In the genomic region with DNA sequence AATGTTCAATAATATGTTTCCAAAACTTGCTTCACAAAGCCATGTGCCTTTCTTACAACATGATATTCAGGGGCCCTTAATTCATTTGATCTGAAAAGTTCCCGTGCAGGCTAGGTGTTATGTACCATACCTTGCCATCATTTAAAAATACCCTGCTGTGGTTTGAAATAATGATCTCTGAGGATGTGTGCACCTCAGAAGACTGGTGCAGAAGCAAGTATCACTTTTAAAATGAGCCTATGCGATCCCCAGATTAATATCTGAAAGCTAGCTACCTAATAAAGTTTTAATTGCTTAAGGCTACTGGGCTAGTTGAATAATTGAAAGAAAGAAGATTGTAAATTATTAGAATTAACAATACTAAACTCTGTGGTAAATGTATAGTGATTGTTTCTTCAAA, we compare ENCODE assay signal across 15 cellular contexts.
"Had no signal": no experiment of that assay in that cellular context is flagged by ENCODE, and none has a peak within 500 bp of the region (broad histone marks: within the 10 kb centered on the region; RNA-seq: fewer than 3 reads in every experiment).

No MANE protein-coding gene starts in this region.

- H3K27ac ChIP-seq: colonic mucosa, esophagus squamous epithelium, ovary, upper lobe of right lung had no signal

- H3K27ac Mint-ChIP-seq: activated CD4-positive, alpha-beta T cell treated with anti-CD3 and anti-CD28 coated beads, Interleukin-2, amount 10 ng/mL, durations not matched to agents 7 days and 5 days; activated naive CD4-positive, alpha-beta T cell treated with anti-CD3 and anti-CD28 coated beads, Interleukin-2, amount 10 ng/mL, durations not matched to agents 7 days and 5 days; activated T-helper 17 cell treated with anti-CD3 and anti-CD28 coated beads, Interleukin-2, amount 50 U/mL, for 72 hours; WTC11 had no signal

- ATAC-seq: activated T-helper 17 cell treated with anti-CD3 and anti-CD28 coated beads, Interleukin-2, amount 50 U/mL, for 72 hours; upper lobe of right lung; WTC11 had no signal

- H3K27me3 ChIP-seq: colonic mucosa, esophagus squamous epithelium, ovary, upper lobe of right lung had no signal

- H3K4me1 Mint-ChIP-seq: activated CD4-positive, alpha-beta T cell treated with anti-CD3 and anti-CD28 coated beads, Interleukin-2, amount 10 ng/mL, durations not matched to agents 7 days and 5 days; activated naive CD4-positive, alpha-beta T cell treated with anti-CD3 and anti-CD28 coated beads, Interleukin-2, amount 10 ng/mL, durations not matched to agents 7 days and 5 days; activated T-helper 17 cell treated with anti-CD3 and anti-CD28 coated beads, Interleukin-2, amount 50 U/mL, for 72 hours; neural crest cell had no signal

- H3K9me3 Mint-ChIP-seq: activated CD4-positive, alpha-beta T cell treated with anti-CD3 and anti-CD28 coated beads, Interleukin-2, amount 10 ng/mL, durations not matched to agents 7 days and 5 days; activated naive CD4-positive, alpha-beta T cell treated with anti-CD3 and anti-CD28 coated beads, Interleukin-2, amount 10 ng/mL, durations not matched to agents 7 days and 5 days; activated T-helper 17 cell treated with anti-CD3 and anti-CD28 coated beads, Interleukin-2, amount 50 U/mL, for 72 hours; neural crest cell; WTC11 had no signal

- H3K36me3 ChIP-seq: colonic mucosa, esophagus squamous epithelium, ovary, upper lobe of right lung had no signal

- H3K27me3 Mint-ChIP-seq: activated naive CD4-positive, alpha-beta T cell treated with anti-CD3 and anti-CD28 coated beads, Interleukin-2, amount 10 ng/mL, durations not matched to agents 7 days and 5 days; activated T-helper 17 cell treated with anti-CD3 and anti-CD28 coated beads, Interleukin-2, amount 50 U/mL, for 72 hours had no signal

- DNase-seq: activated CD4-positive, alpha-beta T cell treated with anti-CD3 and anti-CD28 coated beads, Interleukin-2, amount 10 ng/mL, durations not matched to agents 7 days and 5 days; activated CD8-positive, alpha-beta memory T cell treated with anti-CD3 and anti-CD28 coated beads for 24 hours; activated naive CD4-positive, alpha-beta T cell treated with anti-CD3 and anti-CD28 coated beads, Interleukin-2, amount 10 ng/mL, durations not matched to agents 7 days and 5 days; caudate nucleus; colonic mucosa; esophagus squamous epithelium; foreskin fibroblast; glutamatergic neuron; ovary; stimulated activated CD4-positive, alpha-beta T cell treated with anti-CD3 and anti-CD28 coated beads, Interleukin-12 subunit alpha, Interleukin-12 subunit beta, amount 100 ng/mL, for 4 hours; stimulated activated naive CD4-positive, alpha-beta T cell treated with Interleukin-2 at 50 U/mL for 16 hours; upper lobe of right lung had no signal

- H3K4me3 Mint-ChIP-seq: activated CD4-positive, alpha-beta T cell treated with anti-CD3 and anti-CD28 coated beads, Interleukin-2, amount 10 ng/mL, durations not matched to agents 7 days and 5 days; activated naive CD4-positive, alpha-beta T cell treated with anti-CD3 and anti-CD28 coated beads, Interleukin-2, amount 10 ng/mL, durations not matched to agents 7 days and 5 days; activated T-helper 17 cell treated with anti-CD3 and anti-CD28 coated beads, Interleukin-2, amount 50 U/mL, for 72 hours; neural crest cell; WTC11 had no signal

- H3K36me3 Mint-ChIP-seq: activated naive CD4-positive, alpha-beta T cell treated with anti-CD3 and anti-CD28 coated beads, Interleukin-2, amount 10 ng/mL, durations not matched to agents 7 days and 5 days; WTC11 had no signal

- H3K4me3 ChIP-seq: colonic mucosa, esophagus squamous epithelium, ovary, upper lobe of right lung had no signal
